In genomic region chr19:46297700-46298476, GRCh38 we compare ENCODE assay signal across 9 cellular contexts. TPM values are rescaled to one million over a fixed set of nuclear protein-coding genes. Genes with fewer than 3 reads are reported as not detected.
A peak's percentile ranks its signal among the peaks of the same experiment; 100 is the strongest.
DNase-seq lines count a peak whose midpoint lies in the region; ATAC-seq and TF ChIP-seq lines count a peak whose summit lies in the region.
"Had no signal": no experiment of that assay in that cellular context is flagged by ENCODE, and none has a peak within 500 bp of the region (broad histone marks: within the 10 kb centered on the region; RNA-seq: fewer than 3 reads in every experiment).

No MANE protein-coding gene starts in this region.

- H3K4me1 ChIP-seq in A673 (ENCODE audit: insufficient read depth, low read length, poor library complexity, severe bottlenecking) (peaks cover 47% of the 10 kb centered on the region), neuron (ENCODE audit: insufficient read depth, low read length) (peaks cover 15% of the 10 kb centered on the region)

- H3K36me3 ChIP-seq in A673 (ENCODE audit: insufficient read depth, low read length, poor library complexity, severe bottlenecking) = no peaks in the 10 kb centered on the region
- no peaks in the 10 kb centered on the region for H3K36me3 ChIP-seq in neuron (ENCODE audit: insufficient read depth, low read length)

- no TSS peak for BruUV-seq in A673 (replicated peaks; lab: Mats Ljungman, UMichigan)

- intact Hi-C loops in A673 (cut with micrococcal nuclease; ENCODE audit: unreplicated experiment) (no loop called here), Right ventricle myocardium inferior (cut with DNase I) (no loop called here)

- ATAC-seq in SK-N-SH treated with all-trans-retinoic acid at 6 μM for 48 hours (peak; percentile 10; the same call in 1 of the 3 replicates), Right ventricle myocardium inferior (peak; percentile 63), GM21619 (IDR thresholded peaks at IDR 0.05; ENCODE audit: unreplicated experiment) (no peak), HG03135 (IDR thresholded peaks at IDR 0.05; ENCODE audit: unreplicated experiment) (no peak), GM19397 (IDR thresholded peaks at IDR 0.05; ENCODE audit: unreplicated experiment) (no peak)

- CTCF ChIA-PET in A673 (lab: Charles Lee) = no interaction called here

- H3K9me3 ChIP-seq in A673 (ENCODE audit: low read depth, low read length, poor library complexity, severe bottlenecking) = no peaks in the 10 kb centered on the region
- H3K9me3 ChIP-seq in neuron (ENCODE audit: low read length) = no peaks in the 10 kb centered on the region

- DNase-seq in A673 (ENCODE audit: low spot score) (peak; percentile 27), Right ventricle myocardium inferior (ENCODE audit: missing footprints) (peak; percentile 90), NCI-H2081 treated with DMSO at 0.1 percent for 48 hours (lab: John Stamatoyannopoulos, UW) (no peak)
- DNase-seq: NCI-H187 treated with DMSO at 0.1 percent for 48 hours had no signal

- POLR2A ChIA-PET in A673 (lab: Charles Lee; ENCODE audit: low non-redundant PET) = interaction anchor here (0.6 kb wide), 1 partner anchor 42 kb away, joined by 6 read pairs; no protein-coding TSS in a partner anchor

- peak; percentile 38 for TF ChIP-seq CTCF in A673 (conservative IDR thresholded peaks at IDR 0.05; ENCODE audit: low read depth, low read length)

- H3K27ac ChIP-seq in A673 (ENCODE audit: low read depth, low read length, poor library complexity, severe bottlenecking) = peak overlapping the region; percentile 55

- H3K4me3 ChIP-seq in A673 (ENCODE audit: low read depth, low read length, poor library complexity, severe bottlenecking) (peak overlapping the region; percentile 60), neuron (ENCODE audit: low read length) (peak overlapping the region; percentile 70)

- peak overlapping the region; percentile 98 for H2AFZ ChIP-seq in neuron (ENCODE audit: low read depth, low read length)

- H3K27me3 ChIP-seq in A673 (replicated peaks; ENCODE audit: insufficient read depth, low read depth, low read length, poor library complexity) (no peaks in the 10 kb centered on the region), neuron (ENCODE audit: insufficient read depth, low read length) (no peaks in the 10 kb centered on the region)

TF ChIP-seq in SK-N-SH treated with all-trans-retinoic acid at 6 μM for 48 hours, 23 proteins besides CTCF, POLR2A, EP300 and RAD21:
- TF ChIP-seq CREB5 (CRISPR knock-in tag; IDR thresholded peaks at IDR 0.05; ENCODE audit: low read depth) = no peak
- no peak for TF ChIP-seq ZNF70 (CRISPR knock-in tag; IDR thresholded peaks at IDR 0.05)
- TF ChIP-seq PATZ1 (CRISPR knock-in tag; IDR thresholded peaks at IDR 0.05; ENCODE audit: borderline replicate concordance) = 0 out of 2 replicates have a peak, but pooled peaks have one; percentile 39
- no peak for TF ChIP-seq CSRNP3 (CRISPR knock-in tag; IDR thresholded peaks at IDR 0.05)
- no peak for TF ChIP-seq SNAI2 (CRISPR knock-in tag; IDR thresholded peaks at IDR 0.05)
- TF ChIP-seq ESRRG (CRISPR knock-in tag; IDR thresholded peaks at IDR 0.05) = no peak
- no peak for TF ChIP-seq GLIS3 (CRISPR knock-in tag; IDR thresholded peaks at IDR 0.05)

RNA-seq across cellular contexts. Expression of gene HIF3A, which starts 1.0 kb away (rescaled TPM):
- total RNA-seq in A673 (2021) (3.0 and 7.4 TPM in 2 replicates), Right ventricle myocardium inferior (73.8 TPM)

RNA-seq across cellular contexts. Expression of gene PPP5C, which starts 49.0 kb away (rescaled TPM):
- total RNA-seq in A673 (2021) = 157 and 164 TPM in 2 replicates
- total RNA-seq in Right ventricle myocardium inferior = 77.3 TPM

Comparison
In these comparisons a context has a peak if more than half of its experiments do, and no peak if none do; other contexts are left out.
1. ATAC-seq: peak in SK-N-SH treated with all-trans-retinoic acid at 6 μM for 48 hours (single experiment) and Right ventricle myocardium inferior (single experiment); none in GM21619 (single experiment), HG03135 (single experiment) and GM19397 (single experiment).